Comparison of ENCODE assay signal across 11 cellular contexts in the genomic region with DNA sequence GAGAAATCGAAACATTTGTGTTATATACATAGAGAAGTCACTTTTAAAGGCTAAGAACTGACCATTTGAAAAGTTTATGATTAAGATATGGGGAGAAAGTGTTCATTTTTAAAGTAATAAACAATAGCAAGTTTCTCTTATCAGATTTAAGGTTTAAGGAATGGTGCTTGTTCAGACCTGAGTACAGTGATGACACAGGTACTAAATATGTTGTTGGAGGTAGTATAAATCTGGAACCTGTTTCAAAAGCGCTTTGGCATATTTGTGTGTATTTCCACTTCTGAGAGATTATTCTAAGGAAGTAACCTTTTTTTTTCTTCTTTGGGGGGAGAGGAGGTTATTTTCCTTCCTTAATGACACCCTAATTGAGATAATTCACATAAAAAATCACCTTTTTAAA. TPM values are rescaled to one million over a fixed set of nuclear protein-coding genes. Genes with fewer than 3 reads are reported as not detected.
DNase-seq lines count a peak whose midpoint lies in the region; ATAC-seq and TF ChIP-seq lines count a peak whose summit lies in the region.
"Had no signal": no experiment of that assay in that cellular context is flagged by ENCODE, and none has a peak within 500 bp of the region (broad histone marks: within the 10 kb centered on the region; RNA-seq: fewer than 3 reads in every experiment).

No MANE protein-coding gene starts in this region.

- no peaks in the 10 kb centered on the region for H3K9me3 Mint-ChIP-seq in T-cell

- TF ChIP-seq POLR2A in esophagus squamous epithelium (IDR thresholded peaks at IDR 0.05) = no peak

- peak overlapping the region; percentile 75 to 81 (median 77) for H3K4me3 Mint-ChIP-seq in T-cell

- H3K27me3 Mint-ChIP-seq in T-cell = no peaks in the 10 kb centered on the region

- H3K27ac Mint-ChIP-seq in T-cell = peak overlapping the region; percentile 95 to 96

- peak overlapping the region; percentile 38 to 86 (median 76) for H3K27ac ChIP-seq in esophagus squamous epithelium
- H3K27ac ChIP-seq in skin epidermis = peak overlapping the region in 15 of 21 experiments; percentile 10 to 78 (median 57)

- H3K4me1 Mint-ChIP-seq in T-cell = peaks cover 88 to 89% (median 89%) of the 10 kb centered on the region in 3 donors

- intact Hi-C loops in esophagus squamous epithelium (cut with DNase I) = no loop called here

- POLR2A ChIA-PET in T-cell (lab: Charles Lee) = interaction anchor here (1.0 to 2.9 kb wide), 2 partner anchors 17 to 73 kb away, joined by 5 to 30 read pairs; no protein-coding TSS in a partner anchor

- H3K27me3 ChIP-seq in esophagus squamous epithelium = no peaks in the 10 kb centered on the region

- DNase-seq in GM12865 (ENCODE audit: low read depth) (no peak), T-cell (no peak), esophagus squamous epithelium (lab: John Stamatoyannopoulos, UW) (no peak), HCEC 1CT (no peak), superior temporal gyrus (ENCODE audit: extremely low spot score) (no peak), GOT3 (lab: John Stamatoyannopoulos, UW) (no peak)
- DNase-seq: activated CD4-positive, CD25-positive, alpha-beta regulatory T cell treated with anti-CD3 and anti-CD28 coated beads, Interleukin-2, amount 50 U/mL, for 72 hours; NCI-H2171 treated with DMSO at 0.1 percent for 48 hours; stimulated activated CD4-positive, alpha-beta T cell treated with anti-CD3 and anti-CD28 coated beads, Interleukin-1b, Interleukin-23, amount 100 ng/mL, for 48 hours had no signal

- H3K4me3 ChIP-seq in GM12865 (ENCODE audit: low read depth, low read length) (peak overlapping the region; percentile 56), esophagus squamous epithelium (peak overlapping the region; percentile 2 to 40 (median 14)), skin epidermis (peak overlapping the region in 1 of 7 experiments; percentile 14)
- H3K4me3 ChIP-seq: K562 had no signal

- 41 to 49% methylated on average over 2 of the region's 2 CpGs for WGBS in esophagus squamous epithelium, 2 donors

- no peak for ATAC-seq in T-cell (replicated peaks in 1 of 4)
- ATAC-seq: K562 had no signal

- peaks cover 0 to 4% (median 0%) of the 10 kb centered on the region in 3 donors for H3K36me3 ChIP-seq in esophagus squamous epithelium

- peaks cover 9 to 58% (median 11%) of the 10 kb centered on the region in 3 donors for H3K4me1 ChIP-seq in esophagus squamous epithelium

- no peaks in the 10 kb centered on the region for H3K9me3 ChIP-seq in esophagus squamous epithelium

- H3K36me3 Mint-ChIP-seq in T-cell = peaks cover 25% of the 10 kb centered on the region

- CTCF ChIA-PET in T-cell (lab: Charles Lee) = interaction anchor here (0.6 to 1.5 kb wide), 3 partner anchors 8 to 29 kb away, joined by 4 to 7 read pairs (median 4); no protein-coding TSS in a partner anchor

- TF ChIP-seq CTCF in GM12865 (IDR thresholded peaks at IDR 0.05; ENCODE audit: insufficient read depth, low read depth, low read length, missing control alignments) (no peak), esophagus squamous epithelium (IDR thresholded peaks at IDR 0.05) (no peak)

RNA-seq across cellular contexts. Expression of gene CDC42SE2, which starts 18.4 kb away (rescaled TPM):
- 100 to 1,000 TPM; 229 to 259 (median 238) TPM for total RNA-seq in T-cell
- 10 to 100 TPM; 10.4 to 28.4 (median 22.1) TPM for total RNA-seq in esophagus squamous epithelium

Comparison
In these comparisons a context has a peak if more than half of its experiments do, and no peak if none do; other contexts are left out.
1. RNA of gene CDC42SE2, which starts 18.4 kb away (total RNA-seq): 229 to 259 TPM in T-cell; 10.4 to 28.4 TPM in esophagus squamous epithelium; every median in the first group is over 4 times any median in the second.